9 cellular contexts compared by ENCODE assay signal in genomic region chr10:92822060-92822634, GRCh38. TPM values are rescaled to one million over a fixed set of nuclear protein-coding genes. Genes with fewer than 3 reads are reported as not detected.
DNase-seq lines count a peak whose midpoint lies in the region; ATAC-seq and TF ChIP-seq lines count a peak whose summit lies in the region.
"Had no signal": no experiment of that assay in that cellular context is flagged by ENCODE, and none has a peak within 500 bp of the region (broad histone marks: within the 10 kb centered on the region; RNA-seq: fewer than 3 reads in every experiment).

No MANE protein-coding gene starts in this region.

- no peaks in the 10 kb centered on the region for H4K20me1 ChIP-seq in BLaER1 treated with 17β-estradiol and CSF1 and Interleukin-3, amounts not matched to agents 10 nM and 100 nM

- no peak overlapping the region for H3K4me3 ChIP-seq in BLaER1 treated with 17β-estradiol and CSF1 and Interleukin-3, amounts not matched to agents 10 nM and 100 nM
- no peak overlapping the region for H3K4me3 ChIP-seq in brain microvascular endothelial cell (ENCODE audit: low read depth, low read length)
- no peak overlapping the region for H3K4me3 ChIP-seq in mesodermal cell (ENCODE audit: extremely low read depth, insufficient read depth, low read length, poor library complexity, severe bottlenecking)

- H3K4me1 ChIP-seq in BLaER1 treated with 17β-estradiol and CSF1 and Interleukin-3, amounts not matched to agents 10 nM and 100 nM: peaks cover 7 to 39% (median 20%) of the 10 kb centered on the region in 10 experiments; a peak in 18 of 20 replicates
- H3K4me1 ChIP-seq in mesodermal cell (ENCODE audit: control insufficient read depth, insufficient read depth, low read length, poor library complexity, severe bottlenecking): peaks cover 5% of the 10 kb centered on the region

- peak overlapping the region in 8 of 11 experiments; percentile 7 to 59 (median 40); a peak in 7 of 22 replicates for H3K9ac ChIP-seq in BLaER1 treated with 17β-estradiol and CSF1 and Interleukin-3, amounts not matched to agents 10 nM and 100 nM

- in situ Hi-C loops in KBM-7 (cut with MboI; ENCODE audit: low pct_unique_long_range_greater_than_20kb, low sequenced_read_pairs): no loop called here
- in situ Hi-C loops in brain microvascular endothelial cell (cut with HindIII; ENCODE audit: low pct_ligation_motif_present, low sequenced_read_pairs): no loop called here

- H3K27me3 ChIP-seq in BLaER1 treated with 17β-estradiol and CSF1 and Interleukin-3, amounts not matched to agents 10 nM and 100 nM: no peaks in the 10 kb centered on the region
- H3K27me3 ChIP-seq in brain microvascular endothelial cell (replicated peaks): no peaks in the 10 kb centered on the region

- ATAC-seq in HG03432 (IDR thresholded peaks at IDR 0.05; ENCODE audit: unreplicated experiment) (no peak), HG02840 (IDR thresholded peaks at IDR 0.05; ENCODE audit: low FRiP score, unreplicated experiment) (no peak)

- H3K36me3 ChIP-seq in BLaER1 treated with 17β-estradiol and CSF1 and Interleukin-3, amounts not matched to agents 10 nM and 100 nM: no peaks in the 10 kb centered on the region
- H3K36me3 ChIP-seq in brain microvascular endothelial cell (replicated peaks): no peaks in the 10 kb centered on the region
- no peaks in the 10 kb centered on the region for H3K36me3 ChIP-seq in mesodermal cell (ENCODE audit: control insufficient read depth, insufficient read depth, low read length)

- peak overlapping the region; percentile 30 to 79 (median 72); a peak in 20 of 22 replicates for H3K27ac ChIP-seq in BLaER1 treated with 17β-estradiol and CSF1 and Interleukin-3, amounts not matched to agents 10 nM and 100 nM
- H3K27ac ChIP-seq in brain microvascular endothelial cell: peak overlapping the region; percentile 83
- peak overlapping the region; percentile 78 for H3K27ac ChIP-seq in mesodermal cell (ENCODE audit: low read depth, low read length, severe bottlenecking)

- TF ChIP-seq CTCF in brain microvascular endothelial cell (IDR thresholded peaks at IDR 0.05; ENCODE audit: low read depth, low read length, missing control alignments): no peak

- H3K9me3 ChIP-seq in BLaER1 treated with 17β-estradiol and CSF1 and Interleukin-3, amounts not matched to agents 10 nM and 100 nM (replicated peaks in 1 of 11): peaks cover 0 to 12% (median 6%) of the 10 kb centered on the region in 11 experiments; a peak in 8 of 22 replicates
- no peaks in the 10 kb centered on the region for H3K9me3 ChIP-seq in mesodermal cell (ENCODE audit: control insufficient read depth, low read length)

- H3K4me2 ChIP-seq in BLaER1 treated with 17β-estradiol and CSF1 and Interleukin-3, amounts not matched to agents 10 nM and 100 nM: peak overlapping the region in 10 of 11 experiments; percentile 32 to 87 (median 66); a peak in 20 of 22 replicates

- 79 to 83% methylated on average over 2 to 3 of the region's 6 CpGs for WGBS in mesodermal cell (ENCODE audit: insufficient coverage in 2 of 2), 2 experiments

- DNase-seq in KBM-7: peak; percentile 68
- peak; percentile 76 for DNase-seq in brain microvascular endothelial cell
- DNase-seq in stimulated activated CD4-positive, alpha-beta T cell treated with anti-CD3 and anti-CD28 coated beads, Interleukin-12 subunit alpha, Interleukin-12 subunit beta, amount 100 ng/mL, for 4 hours: no peak
- DNase-seq in NCI-H2171 treated with DMSO at 0.1 percent for 48 hours (lab: John Stamatoyannopoulos, UW): no peak
- DNase-seq: NCI-H446 treated with DMSO at 0.1 percent for 48 hours had no signal

RNA-seq across cellular contexts. Expression of gene EXOC6, which starts 26.2 kb away (rescaled TPM):
- 7.3 TPM for polyA plus RNA-seq in mesodermal cell (2013, experiment 1 of 2)
- 5.4 TPM for polyA plus RNA-seq in mesodermal cell (2013, experiment 2 of 2)

Comparison
In these comparisons a context has a peak if more than half of its experiments do, and no peak if none do; other contexts are left out.
1. DNase-seq: peak in KBM-7 (single experiment) and brain microvascular endothelial cell (single experiment); none in stimulated activated CD4-positive, alpha-beta T cell treated with anti-CD3 and anti-CD28 coated beads, Interleukin-12 subunit alpha, Interleukin-12 subunit beta, amount 100 ng/mL, for 4 hours (single experiment) and NCI-H2171 treated with DMSO at 0.1 percent for 48 hours (single experiment).
2. Peak in every context shown above with its lines, with median percentiles within 50 percentile points of each other: H3K27ac ChIP-seq.